In genomic region chr9:98172604-98173003, GRCh38 we compare ENCODE assay signal across 9 cellular contexts. TPM values are rescaled to one million over a fixed set of nuclear protein-coding genes. Genes with fewer than 3 reads are reported as not detected.
A peak's percentile ranks its signal among the peaks of the same experiment; 100 is the strongest.
DNase-seq lines count a peak whose midpoint lies in the region; ATAC-seq, FAIRE-seq and TF ChIP-seq lines count a peak whose summit lies in the region.
"Had no signal": no experiment of that assay in that cellular context is flagged by ENCODE, and none has a peak within 500 bp of the region (broad histone marks: within the 10 kb centered on the region; RNA-seq: fewer than 3 reads in every experiment).

No MANE protein-coding gene starts in this region.

- in situ Hi-C loops in K562 (cut with MboI): no loop called here

- H3K9me3 ChIP-seq in K562 (replicated peaks; ENCODE audit: control insufficient read depth, insufficient read depth, low read depth, low read length) (no peaks in the 10 kb centered on the region), sigmoid colon (no peaks in the 10 kb centered on the region)

- H2AFZ ChIP-seq in K562 (ENCODE audit: low read depth, low read length): no peak overlapping the region

- 90% methylated on average over 3 of the region's 3 CpGs for WGBS in K562 (ENCODE audit: insufficient coverage, low coverage, missing lambda C conversion rate)
- WGBS in sigmoid colon, 2 donors: 74 to 86% methylated on average over 3 of the region's 3 CpGs

- no peak overlapping the region for H3K4me3 ChIP-seq in K562
- no peak overlapping the region for H3K4me3 ChIP-seq in sigmoid colon

- peaks cover 14% of the 10 kb centered on the region; the same call in 1 of the 2 replicates for H4K20me1 ChIP-seq in K562 (replicated peaks; ENCODE audit: control insufficient read depth, insufficient read depth, low read length)

- H3K36me3 ChIP-seq in K562 (ENCODE audit: control insufficient read depth, insufficient read depth, low read length) (peaks cover 2% of the 10 kb centered on the region; the same call in 2 of the 3 replicates), sigmoid colon (no peaks in the 10 kb centered on the region)

- DNase-seq in HTR-8/SVneo (ENCODE audit: insufficient read length, low spot score) (peak; percentile 14), NCI-H2196 (lab: John Stamatoyannopoulos, UW; ENCODE audit: unreplicated experiment) (peak; percentile 91), K562 (ENCODE audit: extremely low read depth in 1 of 4, low spot score in 3 of 4) (no peak), sigmoid colon (peak; percentile 21)
- DNase-seq in activated naive CD4-positive, alpha-beta T cell (lab: John Stamatoyannopoulos, UW): no peak
- DNase-seq: NCI-H1694 had no signal

- no TSS peak for BruUV-seq in K562 (replicated peaks; lab: Mats Ljungman, UMichigan)

- POLR2A ChIA-PET in K562 (lab: Yijun Ruan, JAX): interaction anchor here (1.6 kb wide), 1 partner anchor 11 kb away, joined by 6 read pairs; no protein-coding TSS in a partner anchor

- peaks cover 58% of the 10 kb centered on the region for H3K79me2 ChIP-seq in K562 (ENCODE audit: control insufficient read depth, insufficient read depth, low read length)

- TF ChIP-seq POLR2A in K562 (conservative IDR thresholded peaks at IDR 0.05): no peak
- TF ChIP-seq POLR2A in sigmoid colon (IDR thresholded peaks at IDR 0.05): no peak

- CTCF ChIA-PET in K562 (lab: Yijun Ruan, JAX; ENCODE audit: low intra/inter-chr PET ratio): no interaction called here

- H3K27me3 ChIP-seq in K562 (ENCODE audit: control insufficient read depth in 2 of 2, insufficient read depth in 2 of 2, low read length in 2 of 2) (no peaks in the 10 kb centered on the region), sigmoid colon (no peaks in the 10 kb centered on the region)

- TF ChIP-seq RAD21 in K562 (CRISPR knock-in tag; conservative IDR thresholded peaks at IDR 0.05 in 1 of 2, IDR thresholded peaks at IDR 0.05 in 1 of 2): no peak

- FAIRE-seq in HTR-8/SVneo (lab: Jason Lieb, UNC): no peak
- FAIRE-seq in K562 (lab: Jason Lieb, UNC): no peak

- no peaks in the 10 kb centered on the region for H3K9me1 ChIP-seq in K562 (ENCODE audit: control insufficient read depth, insufficient read depth, low read length)

- H3K4me2 ChIP-seq in K562 (ENCODE audit: insufficient read depth, low read length): no peak overlapping the region

- TF ChIP-seq CTCF in K562 (IDR thresholded peaks at IDR 0.05 in 2 of 3, conservative IDR thresholded peaks at IDR 0.05 in 1 of 3; ENCODE audit: insufficient read depth in 2 of 3, low read depth in 1 of 3, low read length in 3 of 3): no peak
- no peak for TF ChIP-seq CTCF in sigmoid colon (IDR thresholded peaks at IDR 0.05)

- H3K27ac ChIP-seq in K562 (ENCODE audit: extremely low read depth, low read depth, low read length) (no peak overlapping the region), sigmoid colon (no peak overlapping the region)

- no peak for ATAC-seq in K562
- ATAC-seq in GM21515 (IDR thresholded peaks at IDR 0.05; ENCODE audit: unreplicated experiment): no peak
- no peak for ATAC-seq in GM19467 (IDR thresholded peaks at IDR 0.05; ENCODE audit: unreplicated experiment)
- ATAC-seq: activated CD4-positive, CD25-positive, alpha-beta regulatory T cell treated with anti-CD3 and anti-CD28 coated beads, Interleukin-2, amount 50 U/mL, for 24 hours had no signal

- peak overlapping the region in 1 of 2 experiments; percentile 11; a peak in 1 of 4 replicates for H3K9ac ChIP-seq in K562 (ENCODE audit: insufficient read depth in 1 of 2, low read depth in 2 of 2, low read length in 2 of 2)

- H3K4me1 ChIP-seq in K562 (replicated peaks in 1 of 2; ENCODE audit: control insufficient read depth in 2 of 2, insufficient read depth in 2 of 2, low read length in 2 of 2): peaks cover 42 to 55% of the 10 kb centered on the region in 2 experiments
- no peaks in the 10 kb centered on the region for H3K4me1 ChIP-seq in sigmoid colon

- intact Hi-C loops in K562 (cut with micrococcal nuclease): no loop called here
- intact Hi-C loops in sigmoid colon (cut with DNase I): no loop called here

- TF ChIP-seq EP300 in K562 (IDR thresholded peaks at IDR 0.05; ENCODE audit: low read length): no peak
- TF ChIP-seq EP300 in sigmoid colon (IDR thresholded peaks at IDR 0.05): no peak

TF ChIP-seq in K562, 482 proteins besides CTCF, POLR2A, EP300 and RAD21:
- TF ChIP-seq TOE1 (IDR thresholded peaks at IDR 0.05; ENCODE audit: borderline replicate concordance) (no peak), TOE1 (CRISPR knock-in tag; IDR thresholded peaks at IDR 0.05; ENCODE audit: borderline replicate concordance, low read depth) (no peak), OTX1 (CRISPR knock-in tag; IDR thresholded peaks at IDR 0.05) (no peak), CBFA2T3 (IDR thresholded peaks at IDR 0.05) (peak; percentile 53)

RNA-seq across cellular contexts. Expression of gene CORO2A, which starts 19.8 kb away (rescaled TPM):
- total RNA-seq in K562 (2011; cell fraction: chromatin; rRNA removed; ENCODE audit: low replicate concordance): 10.6 and 16.2 TPM in 2 replicates
- 11.2 and 12.9 TPM in 2 replicates for total RNA-seq in K562 (2011; cell fraction: nucleolus; rRNA removed)
- 11.4 and 11.6 TPM in 2 replicates for total RNA-seq in K562 (2011; cell fraction: nucleoplasm; rRNA removed)
- 13.4 and 20.8 TPM in 2 replicates for total RNA-seq in K562 (2014; rRNA removed)
- total RNA-seq in K562 (2014; rRNA removed; fragmentation: Illumina TruSeq; extraction: Trizol): 17.5 and 20.0 TPM in 2 replicates
- 16.3 and 16.5 TPM in 2 replicates for total RNA-seq in K562 (2015; rRNA removed; fragmentation: Illumina TruSeq; extraction: Trizol)
- total RNA-seq in K562 (2021): 21.1 and 21.3 TPM in 2 replicates
- 13.2 and 18.7 TPM in 2 replicates for polyA plus RNA-seq in K562 (2011; rRNA removed)
- 15.4 and 25.7 TPM in 2 replicates for polyA plus RNA-seq in K562 (2011; cell fraction: cytosol; rRNA removed)
- 8.4 and 15.2 TPM in 2 replicates for polyA plus RNA-seq in K562 (2011; cell fraction: nucleus; rRNA removed)
- polyA plus RNA-seq in K562 (2012): 14.3 and 16.8 TPM in 2 replicates
- polyA plus RNA-seq in K562 (2014; fragmentation: Illumina TruSeq; extraction: Trizol): 23.5 and 26.6 TPM in 2 replicates
- 10 to 100 TPM in 1 of 2 experiments, 1 to 10 TPM in 1; 9.5 to 12.2 TPM for polyA plus RNA-seq in K562 (2014; fragmentation: Nextera tagmentation; extraction: Ambion mirVana)
- polyA plus RNA-seq in K562 (2014; rRNA removed): 18.0 and 20.3 TPM in 2 replicates
- 13.1 and 21.5 TPM in 2 replicates for polyA minus RNA-seq in K562 (2011; rRNA and poly(A)+ RNA removed)
- 8.4 and 12.5 TPM in 2 replicates for polyA minus RNA-seq in K562 (2011; cell fraction: cytosol; rRNA and poly(A)+ RNA removed)
- 4.7 and 5.2 TPM in 2 replicates for polyA minus RNA-seq in K562 (2011; cell fraction: nucleus; rRNA and poly(A)+ RNA removed)
- 1 to 10 TPM; 1.2 to 1.8 (median 1.4) TPM for total RNA-seq in sigmoid colon
- polyA plus RNA-seq in sigmoid colon: 10 to 100 TPM; 16.8 to 39.6 (median 33.3) TPM

RNA-seq across cellular contexts. Expression of gene TRIM14, which starts 53.6 kb away (rescaled TPM):
- 24.8 and 33.6 TPM in 2 replicates for total RNA-seq in K562 (2011; cell fraction: chromatin; rRNA removed; ENCODE audit: low replicate concordance)
- total RNA-seq in K562 (2011; cell fraction: nucleolus; rRNA removed): 15.1 and 15.7 TPM in 2 replicates
- 20.1 and 31.3 TPM in 2 replicates for total RNA-seq in K562 (2011; cell fraction: nucleoplasm; rRNA removed)
- 17.9 and 24.7 TPM in 2 replicates for total RNA-seq in K562 (2014; rRNA removed)
- total RNA-seq in K562 (2014; rRNA removed; fragmentation: Illumina TruSeq; extraction: Trizol): 17.0 and 17.5 TPM in 2 replicates
- 12.2 and 13.3 TPM in 2 replicates for total RNA-seq in K562 (2015; rRNA removed; fragmentation: Illumina TruSeq; extraction: Trizol)
- total RNA-seq in K562 (2021): 41.0 and 48.5 TPM in 2 replicates
- polyA plus RNA-seq in K562 (2011; rRNA removed): 19.1 and 24.8 TPM in 2 replicates
- polyA plus RNA-seq in K562 (2011; cell fraction: cytosol; rRNA removed): 17.9 and 36.4 TPM in 2 replicates
- polyA plus RNA-seq in K562 (2011; cell fraction: nucleus; rRNA removed): 22.9 and 38.7 TPM in 2 replicates
- polyA plus RNA-seq in K562 (2012): 21.4 and 21.8 TPM in 2 replicates
- polyA plus RNA-seq in K562 (2014; fragmentation: Illumina TruSeq; extraction: Trizol): 34.1 and 40.0 TPM in 2 replicates
- polyA plus RNA-seq in K562 (2014; fragmentation: Nextera tagmentation; extraction: Ambion mirVana): 1 to 10 TPM; 7.6 to 8.3 TPM
- 30.1 and 32.7 TPM in 2 replicates for polyA plus RNA-seq in K562 (2014; rRNA removed)
- polyA minus RNA-seq in K562 (2011; rRNA and poly(A)+ RNA removed): 12.4 and 15.6 TPM in 2 replicates
- polyA minus RNA-seq in K562 (2011; cell fraction: cytosol; rRNA and poly(A)+ RNA removed): 13.0 and 14.8 TPM in 2 replicates
- 5.8 and 7.0 TPM in 2 replicates for polyA minus RNA-seq in K562 (2011; cell fraction: nucleus; rRNA and poly(A)+ RNA removed)
- 10 to 100 TPM in 2 of 4 donors, 1 to 10 TPM in 2; 7.2 to 13.2 (median 9.0) TPM for total RNA-seq in sigmoid colon
- polyA plus RNA-seq in sigmoid colon: 10 to 100 TPM; 14.4 to 40.1 (median 17.8) TPM

Comparison
In these comparisons a context has a peak if more than half of its experiments do, and no peak if none do; other contexts are left out.
1. DNase-seq: peak in HTR-8/SVneo (single experiment), NCI-H2196 (single experiment) and sigmoid colon (single experiment); none in K562 (0 of 4) and activated naive CD4-positive, alpha-beta T cell (0 of 4).
2. RNA of gene CORO2A, which starts 19.8 kb away (total RNA-seq): 10.6 to 21.3 TPM in K562; 1.2 to 1.8 TPM in sigmoid colon; every median in the first group is over 4 times any median in the second.